28 cellular contexts compared by ENCODE assay signal in the genomic region with DNA sequence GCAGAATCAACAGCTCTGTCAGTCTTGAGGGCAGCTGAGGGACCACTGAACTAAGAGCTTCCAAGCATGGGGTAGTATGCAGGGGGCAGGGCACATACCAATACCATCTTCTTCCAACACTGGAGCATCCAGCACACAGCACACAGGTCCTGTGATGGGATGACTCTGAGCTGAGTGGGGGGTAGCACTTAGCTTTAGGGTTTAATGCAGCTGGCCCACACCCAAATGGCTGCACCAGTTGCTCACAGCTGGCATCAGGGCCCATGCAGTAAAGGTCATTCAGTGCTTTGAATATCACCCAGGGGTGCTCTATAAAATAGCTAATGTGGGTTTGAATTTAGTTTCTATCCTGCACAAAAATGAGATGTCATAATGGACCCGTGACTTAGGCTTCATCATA. TPM values are rescaled to one million over a fixed set of nuclear protein-coding genes. Genes with fewer than 3 reads are reported as not detected.
"Had no signal": no experiment of that assay in that cellular context is flagged by ENCODE, and none has a peak within 500 bp of the region (broad histone marks: within the 10 kb centered on the region; RNA-seq: fewer than 3 reads in every experiment).

No MANE protein-coding gene starts in this region.

- ATAC-seq: naive thymus-derived CD8-positive, alpha-beta T cell; psoas muscle; right cardiac atrium; right lobe of liver; stimulated activated memory B cell treated with anti-CD40 and anti-IgM and Interleukin-4, amounts not matched to agents 10 μg/mL and 1 μg/mL and 100 μg/mL, for 72 hours; stimulated activated naive CD8-positive, alpha-beta T cell treated with anti-CD3 and anti-CD28 coated beads, Interleukin-15, amount 100 ng/mL, for 72 hours; stimulated activated naive CD8-positive, alpha-beta T cell treated with anti-CD3 and anti-CD28 coated beads, Interleukin-15, Interleukin-2, amounts not matched to agents 100 U/mL and 50 U/mL, for 24 hours; upper lobe of right lung had no signal

- H3K9ac ChIP-seq: neural progenitor cell, parathyroid adenoma had no signal

- H2AFZ ChIP-seq: neural progenitor cell, parathyroid adenoma had no signal

- DNase-seq: naive thymus-derived CD8-positive, alpha-beta T cell; occipital lobe; ovary; posterior cingulate gyrus; psoas muscle; right cardiac atrium; right lobe of liver; sigmoid colon; small intestine; stimulated activated CD4-positive, alpha-beta T cell treated with anti-CD3 and anti-CD28 coated beads, Interleukin-15, amount 100 ng/mL, for 24 hours; stimulated activated CD4-positive, alpha-beta T cell treated with anti-CD3 and anti-CD28 coated beads, Interleukin-2, amount 100 ng/mL, for 24 hours; stimulated activated CD4-positive, alpha-beta T cell treated with anti-CD3 and anti-CD28 coated beads, Interleukin-2, amount 100 ng/mL, for 48 hours; stimulated activated CD4-positive, alpha-beta T cell treated with anti-CD3 and anti-CD28 coated beads, Interleukin-4, amount 100 ng/mL, for 24 hours; stimulated activated naive CD4-positive, alpha-beta T cell; stimulated activated naive CD8-positive, alpha-beta T cell treated with anti-CD3 and anti-CD28 coated beads, Interleukin-15, amount 100 ng/mL, for 72 hours; stimulated activated naive CD8-positive, alpha-beta T cell treated with anti-CD3 and anti-CD28 coated beads, Interleukin-15, Interleukin-2, amounts not matched to agents 100 U/mL and 50 U/mL, for 24 hours; substantia nigra; testis; tibial artery; transverse colon; upper lobe of right lung; uterus had no signal

- H3K4me2 ChIP-seq: neural progenitor cell had no signal

- H3K9me3 ChIP-seq: ovary, psoas muscle, right lobe of liver, sigmoid colon, suprapubic skin, testis, tibial artery, transverse colon, upper lobe of right lung, uterus had no signal

- H3K27ac ChIP-seq: neural progenitor cell, ovary, parathyroid adenoma, psoas muscle, right lobe of liver, sigmoid colon, suprapubic skin, testis, tibial artery, transverse colon, upper lobe of right lung, uterus had no signal

- H3K4me1 ChIP-seq: neural progenitor cell, parathyroid adenoma, psoas muscle, right lobe of liver, sigmoid colon, suprapubic skin, testis, transverse colon, upper lobe of right lung, uterus had no signal

- FAIRE-seq: small intestine had no signal

- H3K4me3 ChIP-seq: neural progenitor cell, ovary, psoas muscle, right lobe of liver, sigmoid colon, suprapubic skin, testis, tibial artery, transverse colon, upper lobe of right lung, uterus had no signal

- H3K36me3 ChIP-seq: neural progenitor cell, ovary, right lobe of liver, sigmoid colon, tibial artery, transverse colon, upper lobe of right lung, uterus had no signal

- H3K79me2 ChIP-seq: parathyroid adenoma had no signal

- H3K27me3 ChIP-seq: neural progenitor cell, ovary, right lobe of liver, sigmoid colon, suprapubic skin, testis, tibial artery, upper lobe of right lung, uterus had no signal

RNA-seq across cellular contexts. Expression of a gene that starts 1.7 kb away (rescaled TPM):
- total RNA-seq: occipital lobe, skeletal muscle tissue had no signal
- polyA plus RNA-seq: neural cell had no signal
